ENCODE assay signal across 24 cellular contexts in the genomic region with DNA sequence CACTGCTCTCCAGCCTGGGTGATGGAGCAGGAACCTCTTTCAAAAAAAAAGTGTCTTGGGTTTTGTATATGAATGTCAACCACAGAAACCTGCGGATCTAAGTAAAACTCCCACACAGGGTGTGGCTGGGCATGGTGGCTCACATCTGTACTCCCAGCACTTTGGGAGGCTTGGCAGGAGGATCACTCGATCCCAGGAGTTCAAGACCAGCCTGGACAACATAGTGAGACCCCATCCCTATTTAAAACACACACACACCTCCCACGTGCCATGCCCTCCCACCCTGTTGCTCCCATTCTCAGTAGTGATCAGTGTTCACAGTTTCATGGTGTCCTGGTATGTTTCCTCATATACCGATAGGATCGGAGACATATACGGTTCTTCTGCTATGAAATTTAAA. TPM values are rescaled to one million over a fixed set of nuclear protein-coding genes. Genes with fewer than 3 reads are reported as not detected.
"Had no signal": no experiment of that assay in that cellular context is flagged by ENCODE, and none has a peak within 500 bp of the region (broad histone marks: within the 10 kb centered on the region; RNA-seq: fewer than 3 reads in every experiment).

No MANE protein-coding gene starts in this region.

- H3K27me3 ChIP-seq: breast epithelium, gastrocnemius medialis, ovary, transverse colon had no signal

- H3K4me2 ChIP-seq: smooth muscle cell had no signal

- H3K4me1 ChIP-seq: breast epithelium, gastrocnemius medialis, prostate gland, transverse colon had no signal

- H3K4me3 ChIP-seq: breast epithelium, gastrocnemius medialis, ovary, prostate gland, smooth muscle cell, transverse colon had no signal

- H3K36me3 Mint-ChIP-seq: activated naive CD4-positive, alpha-beta T cell treated with anti-CD3 and anti-CD28 coated beads, Interleukin-2, amount 50 U/mL, for 72 hours had no signal

- ATAC-seq: activated naive CD4-positive, alpha-beta T cell treated with anti-CD3 and anti-CD28 coated beads, Interleukin-2, amount 50 U/mL, for 72 hours; gastrocnemius medialis; T-helper 17 cell had no signal

- H3K27ac ChIP-seq: breast epithelium, gastrocnemius medialis, ovary, prostate gland, transverse colon had no signal

- H3K27ac Mint-ChIP-seq: activated B cell treated with CpG ODN at 0.5 μM for 24 hours, nephron progenitor cell had no signal

- H3K27me3 Mint-ChIP-seq: activated B cell treated with CpG ODN at 0.5 μM for 24 hours; central memory CD8-positive, alpha-beta T cell; naive B cell; T-helper 17 cell had no signal

- H3K4me3 Mint-ChIP-seq: activated B cell treated with CpG ODN at 0.5 μM for 24 hours; central memory CD8-positive, alpha-beta T cell; naive B cell; nephron progenitor cell; T-helper 17 cell had no signal

- DNase-seq: activated B cell treated with CpG ODN at 0.5 μM for 24 hours; activated CD4-positive, alpha-beta T cell treated with anti-CD3 and anti-CD28 coated beads, Interleukin-2, amount 50 U/mL, for 4 hours; activated CD8-positive, alpha-beta memory T cell treated with anti-CD3 and anti-CD28 coated beads for 24 hours; activated naive CD4-positive, alpha-beta T cell; effector memory CD4-positive, alpha-beta T cell; gastrocnemius medialis; glutamatergic neuron; mammary epithelial cell; naive B cell; nephron progenitor cell; ovary; retina; stimulated activated CD4-positive, alpha-beta T cell treated with anti-CD3 and anti-CD28 coated beads, Interleukin-15, amount 100 ng/mL, for 24 hours; stimulated activated CD4-positive, alpha-beta T cell treated with anti-CD3 and anti-CD28 coated beads, Interleukin-2, amount 100 ng/mL, for 24 hours; stimulated activated naive CD4-positive, alpha-beta T cell treated with Interleukin-2 at 50 U/mL for 16 hours; T-helper 17 cell; T1000; transverse colon had no signal

- H3K9me3 Mint-ChIP-seq: activated B cell treated with CpG ODN at 0.5 μM for 24 hours; activated naive CD4-positive, alpha-beta T cell treated with anti-CD3 and anti-CD28 coated beads, Interleukin-2, amount 50 U/mL, for 72 hours; central memory CD8-positive, alpha-beta T cell; naive B cell; nephron progenitor cell had no signal

- H3K36me3 ChIP-seq: breast epithelium, ovary had no signal

- H3K9me3 ChIP-seq: breast epithelium, gastrocnemius medialis, ovary, prostate gland, transverse colon had no signal

- H3K4me1 Mint-ChIP-seq: activated B cell treated with CpG ODN at 0.5 μM for 24 hours; central memory CD8-positive, alpha-beta T cell had no signal

RNA-seq across cellular contexts. Expression of a gene that starts 21.4 kb away (rescaled TPM):
- total RNA-seq: temporal lobe had no signal
